ENCODE assay signal across 28 cellular contexts in genomic region chr2:2491964-2492363, GRCh38.
"Had no signal": no experiment of that assay in that cellular context is flagged by ENCODE, and none has a peak within 500 bp of the region (broad histone marks: within the 10 kb centered on the region; RNA-seq: fewer than 3 reads in every experiment).

No MANE protein-coding gene starts in this region.

- H3K4me1 ChIP-seq: neural progenitor cell, parathyroid adenoma, psoas muscle, spleen, suprapubic skin, testis, tibial artery, transverse colon, upper lobe of right lung, uterus had no signal

- H3K4me3 ChIP-seq: neural progenitor cell, ovary, psoas muscle, skin epidermis, smooth muscle cell, spleen, suprapubic skin, testis, tibial artery, transverse colon, upper lobe of right lung, uterus had no signal

- ATAC-seq: natural killer cell; psoas muscle; right cardiac atrium; sciatic nerve; stimulated activated memory B cell treated with anti-CD40 and anti-IgM and Interleukin-4, amounts not matched to agents 10 μg/mL and 1 μg/mL and 100 μg/mL, for 72 hours; stimulated activated naive CD8-positive, alpha-beta T cell treated with anti-CD3 and anti-CD28 coated beads, Interleukin-15, amount 100 ng/mL, for 72 hours; stimulated activated naive CD8-positive, alpha-beta T cell treated with anti-CD3 and anti-CD28 coated beads, Interleukin-15, Interleukin-2, amounts not matched to agents 100 U/mL and 50 U/mL, for 24 hours; upper lobe of right lung had no signal

- H3K27me3 ChIP-seq: neural progenitor cell, ovary, spleen, suprapubic skin, testis, tibial artery, transverse colon, upper lobe of right lung, uterus had no signal

- H3K36me3 ChIP-seq: neural progenitor cell, ovary, spleen, suprapubic skin, tibial artery, transverse colon, upper lobe of right lung, uterus had no signal

- DNase-seq: natural killer cell; occipital lobe; ovary; posterior cingulate gyrus; psoas muscle; right cardiac atrium; spleen; stimulated activated CD4-positive, alpha-beta T cell treated with anti-CD3 and anti-CD28 coated beads, Interleukin-12 subunit alpha, Interleukin-12 subunit beta, amount 100 ng/mL, for 4 hours; stimulated activated CD4-positive, alpha-beta T cell treated with anti-CD3 and anti-CD28 coated beads, Interleukin-1b, Interleukin-23, amount 100 ng/mL, for 48 hours; stimulated activated CD4-positive, alpha-beta T cell treated with anti-CD3 and anti-CD28 coated beads, Interleukin-4, amount 100 ng/mL, for 1 hour; stimulated activated CD4-positive, alpha-beta T cell treated with anti-CD3 and anti-CD28 coated beads, Interleukin-4, amount 100 ng/mL, for 4 hours; stimulated activated CD8-positive, alpha-beta memory T cell treated with anti-CD3 and anti-CD28 coated beads, Interleukin-4, amount 100 ng/mL, for 48 hours; stimulated activated naive CD4-positive, alpha-beta T cell; stimulated activated naive CD8-positive, alpha-beta T cell treated with anti-CD3 and anti-CD28 coated beads, Interleukin-15, amount 100 ng/mL, for 72 hours; stimulated activated naive CD8-positive, alpha-beta T cell treated with anti-CD3 and anti-CD28 coated beads, Interleukin-15, Interleukin-2, amounts not matched to agents 100 U/mL and 50 U/mL, for 24 hours; substantia nigra; testis; tibial artery; transverse colon; upper lobe of right lung; uterus had no signal

- H3K27ac ChIP-seq: neural progenitor cell, ovary, parathyroid adenoma, psoas muscle, skin epidermis, spleen, suprapubic skin, testis, tibial artery, transverse colon, upper lobe of right lung, uterus had no signal

- H3K9ac ChIP-seq: neural progenitor cell, parathyroid adenoma had no signal

- H3K79me2 ChIP-seq: parathyroid adenoma had no signal

- H3K9me3 ChIP-seq: ovary, psoas muscle, spleen, suprapubic skin, testis, tibial artery, transverse colon, upper lobe of right lung, uterus had no signal

- H3K4me2 ChIP-seq: neural progenitor cell, smooth muscle cell had no signal

- H2AFZ ChIP-seq: neural progenitor cell, parathyroid adenoma had no signal
